Comparison of ENCODE assay signal across 18 cellular contexts in the genomic region with DNA sequence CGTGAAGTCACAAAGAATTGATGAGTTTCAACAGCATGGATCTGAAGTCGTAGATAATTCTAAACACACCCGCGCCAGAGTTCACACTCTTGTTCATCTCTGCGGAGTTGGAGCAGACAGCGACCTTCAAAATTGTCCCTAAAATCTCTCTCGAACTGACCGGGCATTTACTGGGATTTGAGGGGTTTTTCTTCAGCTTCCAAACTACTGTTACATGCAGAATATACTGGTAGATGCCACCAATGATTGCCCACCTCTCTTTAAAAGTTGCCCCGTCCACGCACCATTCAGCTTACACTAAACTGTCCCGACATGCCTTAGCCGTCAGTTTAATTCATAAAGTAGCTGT. TPM values are rescaled to one million over a fixed set of nuclear protein-coding genes. Genes with fewer than 3 reads are reported as not detected.
DNase-seq lines count a peak whose midpoint lies in the region; ATAC-seq and TF ChIP-seq lines count a peak whose summit lies in the region.
"Had no signal": no experiment of that assay in that cellular context is flagged by ENCODE, and none has a peak within 500 bp of the region (broad histone marks: within the 10 kb centered on the region; RNA-seq: fewer than 3 reads in every experiment).

No MANE protein-coding gene starts in this region.

- no peak overlapping the region for H2AFZ ChIP-seq in MM.1S (ENCODE audit: low read length)
- H2AFZ ChIP-seq in Karpas-422 (ENCODE audit: low read length) = no peak overlapping the region

- no peaks in the 10 kb centered on the region for H3K9me2 ChIP-seq in MM.1S (replicated peaks; ENCODE audit: insufficient read depth, low read length)
- no peaks in the 10 kb centered on the region for H3K9me2 ChIP-seq in Karpas-422 (replicated peaks; ENCODE audit: insufficient read depth, low read length)

- H3K4me3 ChIP-seq in MM.1S (ENCODE audit: low read length) = no peak overlapping the region
- no peak overlapping the region for H3K4me3 ChIP-seq in left lung
- no peak overlapping the region for H3K4me3 ChIP-seq in Karpas-422 (ENCODE audit: low read length)
- H3K4me3 ChIP-seq: mucosa of descending colon had no signal

- H3K4me3 Mint-ChIP-seq in Calu3 (ENCODE audit: low read depth, unreplicated experiment) = peak overlapping the region; percentile 85
- H3K4me3 Mint-ChIP-seq in glutamatergic neuron (ENCODE audit: unreplicated experiment) = peak overlapping the region; percentile 99
- H3K4me3 Mint-ChIP-seq in neural crest cell = peak overlapping the region; percentile 18
- H3K4me3 Mint-ChIP-seq: activated CD4-positive, alpha-beta memory T cell treated with anti-CD3 and anti-CD28 coated beads, Interleukin-2, amount 10 ng/mL, durations not matched to agents 7 days and 5 days; activated T-cell treated with anti-CD3 and anti-CD28 coated beads, Interleukin-2, amount 50 U/mL, for 4 hours had no signal

- H3K4me2 ChIP-seq in MM.1S (ENCODE audit: low read depth, low read length) (peak overlapping the region; percentile 87; the same call in 1 of the 2 replicates), Karpas-422 (ENCODE audit: low read depth, low read length, poor library complexity, severe bottlenecking) (no peak overlapping the region)

- H3K27me3 Mint-ChIP-seq in Calu3 (ENCODE audit: unreplicated experiment) = no peaks in the 10 kb centered on the region
- peaks cover 34% of the 10 kb centered on the region for H3K27me3 Mint-ChIP-seq in glutamatergic neuron (ENCODE audit: unreplicated experiment)
- peaks cover 97% of the 10 kb centered on the region for H3K27me3 Mint-ChIP-seq in neural crest cell (ENCODE audit: low read depth)

- H3K36me3 Mint-ChIP-seq in Calu3 (ENCODE audit: insufficient read depth, unreplicated experiment) = peaks cover 34% of the 10 kb centered on the region
- peaks cover 5% of the 10 kb centered on the region for H3K36me3 Mint-ChIP-seq in glutamatergic neuron (ENCODE audit: unreplicated experiment)
- no peaks in the 10 kb centered on the region for H3K36me3 Mint-ChIP-seq in neural crest cell (ENCODE audit: low read depth)

- no peak overlapping the region for H3K9ac ChIP-seq in MM.1S (ENCODE audit: low read length)
- H3K9ac ChIP-seq in Karpas-422 (ENCODE audit: low read length) = no peak overlapping the region

- H3K79me2 ChIP-seq in MM.1S (ENCODE audit: low read length) (no peaks in the 10 kb centered on the region), Karpas-422 (ENCODE audit: low read length) (no peaks in the 10 kb centered on the region)

- H3K27ac Mint-ChIP-seq in Calu3 (ENCODE audit: unreplicated experiment) (no peak overlapping the region), glutamatergic neuron (ENCODE audit: unreplicated experiment) (peak overlapping the region; percentile 99), neural crest cell (ENCODE audit: unreplicated experiment) (no peak overlapping the region)

- peaks cover 5% of the 10 kb centered on the region; the same call in 1 of the 2 replicates for H3F3A ChIP-seq in MM.1S (ENCODE audit: insufficient read depth, low read length)

- H3K9me3 Mint-ChIP-seq in Calu3 (ENCODE audit: low read depth, unreplicated experiment) (no peaks in the 10 kb centered on the region), glutamatergic neuron (ENCODE audit: unreplicated experiment) (peaks cover 46% of the 10 kb centered on the region), neural crest cell (no peaks in the 10 kb centered on the region)
- H3K9me3 Mint-ChIP-seq: activated CD4-positive, alpha-beta memory T cell treated with anti-CD3 and anti-CD28 coated beads, Interleukin-2, amount 10 ng/mL, durations not matched to agents 7 days and 5 days; activated T-cell treated with anti-CD3 and anti-CD28 coated beads, Interleukin-2, amount 50 U/mL, for 4 hours had no signal

- no TSS peak for BruUV-seq in Calu3 (replicated peaks; lab: Mats Ljungman, UMichigan)

- H3K4me1 Mint-ChIP-seq in Calu3 (ENCODE audit: low read depth, unreplicated experiment) = peaks cover 34% of the 10 kb centered on the region
- H3K4me1 Mint-ChIP-seq in glutamatergic neuron (ENCODE audit: low read depth, unreplicated experiment) = peaks cover 55% of the 10 kb centered on the region
- peaks cover 24% of the 10 kb centered on the region for H3K4me1 Mint-ChIP-seq in neural crest cell

- ATAC-seq in left lung (no peak), HG02642 (IDR thresholded peaks at IDR 0.05; ENCODE audit: poor library complexity, unreplicated experiment) (no peak)
- ATAC-seq: activated naive CD4-positive, alpha-beta T cell treated with anti-CD3 and anti-CD28 coated beads, Interleukin-2, amount 50 U/mL, for 72 hours; activated T-cell treated with anti-CD3 and anti-CD28 coated beads, Interleukin-2, amount 50 U/mL, for 4 hours; mucosa of descending colon had no signal

- peaks cover 20% of the 10 kb centered on the region for H3K27me3 ChIP-seq in MM.1S (replicated peaks; ENCODE audit: insufficient read depth, low read length)
- peaks cover 76 to 93% of the 10 kb centered on the region in 2 donors for H3K27me3 ChIP-seq in left lung
- H3K27me3 ChIP-seq in Karpas-422 (ENCODE audit: low read length) = no peaks in the 10 kb centered on the region

- TF ChIP-seq CTCF in Calu3 (IDR thresholded peaks at IDR 0.05; ENCODE audit: unreplicated experiment) (no peak), MM.1S (IDR thresholded peaks at IDR 0.05; ENCODE audit: low read length) (no peak), glutamatergic neuron (IDR thresholded peaks at IDR 0.05; ENCODE audit: partially characterized antibody, unreplicated experiment) (no peak), neural crest cell (conservative IDR thresholded peaks at IDR 0.05) (no peak), left lung (IDR thresholded peaks at IDR 0.05) (no peak)

- no peaks in the 10 kb centered on the region for H3K36me3 ChIP-seq in MM.1S (replicated peaks; ENCODE audit: insufficient read depth, low read length)
- no peaks in the 10 kb centered on the region for H3K36me3 ChIP-seq in left lung
- H3K36me3 ChIP-seq in Karpas-422 (ENCODE audit: insufficient read depth, low read length) = no peaks in the 10 kb centered on the region
- H3K36me3 ChIP-seq: esophagus squamous epithelium, sigmoid colon had no signal

- intact Hi-C loops in Calu3 (cut with micrococcal nuclease; ENCODE audit: unreplicated experiment) = no loop called here
- intact Hi-C loops in left lung (cut with DNase I) = no loop called here

- peaks cover 5% of the 10 kb centered on the region; the same call in 1 of the 2 replicates for H3K4me1 ChIP-seq in MM.1S (ENCODE audit: low read length)
- peaks cover 3 to 7% of the 10 kb centered on the region in 2 donors for H3K4me1 ChIP-seq in left lung
- no peaks in the 10 kb centered on the region for H3K4me1 ChIP-seq in Karpas-422 (ENCODE audit: low read length)

- H3K27ac ChIP-seq in MM.1S (ENCODE audit: low read length) (no peak overlapping the region), left lung (no peak overlapping the region), Karpas-422 (ENCODE audit: low read length) (no peak overlapping the region)
- H3K27ac ChIP-seq: dorsolateral prefrontal cortex, esophagus squamous epithelium had no signal

- H4K20me1 ChIP-seq in MM.1S (ENCODE audit: insufficient read depth, low read length) = no peaks in the 10 kb centered on the region
- no peaks in the 10 kb centered on the region for H4K20me1 ChIP-seq in Karpas-422 (ENCODE audit: insufficient read depth, low read depth, low read length)

- CTCF ChIA-PET in Calu3 (lab: Charles Lee) = no interaction called here

- H3K9me3 ChIP-seq in MM.1S (replicated peaks; ENCODE audit: insufficient read depth, low read length) (no peaks in the 10 kb centered on the region), left lung (no peaks in the 10 kb centered on the region), Karpas-422 (ENCODE audit: low read length) (no peaks in the 10 kb centered on the region)
- H3K9me3 ChIP-seq: esophagus squamous epithelium, mucosa of descending colon, sigmoid colon had no signal

- DNase-seq in Calu3 (no peak), MM.1S (no peak), glutamatergic neuron (no peak), neural crest cell (ENCODE audit: low read depth, low spot score) (no peak), left lung (no peak), Karpas-422 (no peak), SW480 (ENCODE audit: low spot score) (no peak)
- DNase-seq: activated CD4-positive, alpha-beta memory T cell treated with anti-CD3 and anti-CD28 coated beads, Interleukin-2, amount 10 ng/mL, durations not matched to agents 7 days and 5 days; activated T-cell treated with anti-CD3 and anti-CD28 coated beads, Interleukin-2, amount 50 U/mL, for 4 hours; dorsolateral prefrontal cortex; esophagus squamous epithelium; mucosa of descending colon; MV-4-11; sigmoid colon; stimulated activated CD4-positive, alpha-beta T cell treated with anti-CD3 and anti-CD28 coated beads, Interleukin-1b, Interleukin-23, amount 100 ng/mL, for 48 hours had no signal

RNA-seq across cellular contexts. Expression of gene ISL1, which starts 5.2 kb away (rescaled TPM):
- 9.4 and 11.7 TPM in 2 replicates for total RNA-seq in Calu3 (2022)
- total RNA-seq in glutamatergic neuron (ENCODE audit: unreplicated experiment) = 152 TPM
- total RNA-seq in neural crest cell = 9.4 and 9.8 TPM in 2 replicates
- not detected for total RNA-seq in left lung
- not detected in 2 replicates for total RNA-seq in Karpas-422 (2014; rRNA removed; shearing (Covaris generic); ENCODE audit: low replicate concordance)
- total RNA-seq: activated CD4-positive, alpha-beta memory T cell treated with anti-CD3 and anti-CD28 coated beads, Interleukin-2, amount 10 ng/mL, durations not matched to agents 7 days and 5 days; activated naive CD4-positive, alpha-beta T cell treated with anti-CD3 and anti-CD28 coated beads, Interleukin-2, amount 50 U/mL, for 72 hours; activated T-cell treated with anti-CD3 and anti-CD28 coated beads, Interleukin-2, amount 50 U/mL, for 4 hours; dorsolateral prefrontal cortex; osteocyte had no signal

Comparison
In these comparisons a context has a peak if more than half of its experiments do, and no peak if none do; other contexts are left out.
1. H3K4me3 Mint-ChIP-seq: peak in every context shown above with its lines; median percentile 99 in glutamatergic neuron; 85 in Calu3; 18 in neural crest cell.
2. RNA of gene ISL1, which starts 5.2 kb away (total RNA-seq): 152 TPM in glutamatergic neuron (single experiment); 9.4 to 11.7 TPM in Calu3, 9.4 to 9.8 TPM in neural crest cell, not detected in left lung and not detected in Karpas-422; every median in the first group is over 10 times any median in the second.